1 cellular context compared by ENCODE assay signal in genomic region chr2:36858551-36859365, GRCh38.
TF ChIP-seq lines count a peak whose summit lies in the region.

No MANE protein-coding gene starts in this region.

TF ChIP-seq in GM12878, 131 proteins besides CTCF, POLR2A, EP300 and RAD21 (continued from another document and continues in another):
- TF ChIP-seq POU2F2 (IDR thresholded peaks at IDR 0.05; ENCODE audit: borderline replicate concordance, low read depth, low read length): no peak
- no peak for TF ChIP-seq NRF1 (conservative IDR thresholded peaks at IDR 0.05; ENCODE audit: low read depth, low read length)
- TF ChIP-seq DPF2 (IDR thresholded peaks at IDR 0.05): peak; percentile 99
- TF ChIP-seq ZNF384 (IDR thresholded peaks at IDR 0.05; ENCODE audit: borderline replicate concordance, low read depth, low read length): no peak
- TF ChIP-seq SPI1 (IDR thresholded peaks at IDR 0.05; ENCODE audit: borderline replicate concordance, insufficient read depth, low read depth, low read length): peak; percentile 40; the same call in 1 of the 2 replicates
- TF ChIP-seq, protein P1, sequence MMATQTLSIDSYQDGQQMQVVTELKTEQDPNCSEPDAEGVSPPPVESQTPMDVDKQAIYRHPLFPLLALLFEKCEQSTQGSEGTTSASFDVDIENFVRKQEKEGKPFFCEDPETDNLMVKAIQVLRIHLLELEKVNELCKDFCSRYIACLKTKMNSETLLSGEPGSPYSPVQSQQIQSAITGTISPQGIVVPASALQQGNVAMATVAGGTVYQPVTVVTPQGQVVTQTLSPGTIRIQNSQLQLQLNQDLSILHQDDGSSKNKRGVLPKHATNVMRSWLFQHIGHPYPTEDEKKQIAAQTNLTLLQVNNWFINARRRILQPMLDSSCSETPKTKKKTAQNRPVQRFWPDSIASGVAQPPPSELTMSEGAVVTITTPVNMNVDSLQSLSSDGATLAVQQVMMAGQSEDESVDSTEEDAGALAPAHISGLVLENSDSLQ (IDR thresholded peaks at IDR 0.05): peak; percentile 91
- TF ChIP-seq MYC (IDR thresholded peaks at IDR 0.05; ENCODE audit: insufficient read depth, insufficient read length, insufficient replicate concordance, low read length, severe bottlenecking): no peak
- TF ChIP-seq SRF (IDR thresholded peaks at IDR 0.05; ENCODE audit: low read depth in 2 of 2, low read length in 2 of 2): no peak
- no peak for TF ChIP-seq CREB1 (IDR thresholded peaks at IDR 0.05; ENCODE audit: low read depth)
- TF ChIP-seq, protein P2, sequence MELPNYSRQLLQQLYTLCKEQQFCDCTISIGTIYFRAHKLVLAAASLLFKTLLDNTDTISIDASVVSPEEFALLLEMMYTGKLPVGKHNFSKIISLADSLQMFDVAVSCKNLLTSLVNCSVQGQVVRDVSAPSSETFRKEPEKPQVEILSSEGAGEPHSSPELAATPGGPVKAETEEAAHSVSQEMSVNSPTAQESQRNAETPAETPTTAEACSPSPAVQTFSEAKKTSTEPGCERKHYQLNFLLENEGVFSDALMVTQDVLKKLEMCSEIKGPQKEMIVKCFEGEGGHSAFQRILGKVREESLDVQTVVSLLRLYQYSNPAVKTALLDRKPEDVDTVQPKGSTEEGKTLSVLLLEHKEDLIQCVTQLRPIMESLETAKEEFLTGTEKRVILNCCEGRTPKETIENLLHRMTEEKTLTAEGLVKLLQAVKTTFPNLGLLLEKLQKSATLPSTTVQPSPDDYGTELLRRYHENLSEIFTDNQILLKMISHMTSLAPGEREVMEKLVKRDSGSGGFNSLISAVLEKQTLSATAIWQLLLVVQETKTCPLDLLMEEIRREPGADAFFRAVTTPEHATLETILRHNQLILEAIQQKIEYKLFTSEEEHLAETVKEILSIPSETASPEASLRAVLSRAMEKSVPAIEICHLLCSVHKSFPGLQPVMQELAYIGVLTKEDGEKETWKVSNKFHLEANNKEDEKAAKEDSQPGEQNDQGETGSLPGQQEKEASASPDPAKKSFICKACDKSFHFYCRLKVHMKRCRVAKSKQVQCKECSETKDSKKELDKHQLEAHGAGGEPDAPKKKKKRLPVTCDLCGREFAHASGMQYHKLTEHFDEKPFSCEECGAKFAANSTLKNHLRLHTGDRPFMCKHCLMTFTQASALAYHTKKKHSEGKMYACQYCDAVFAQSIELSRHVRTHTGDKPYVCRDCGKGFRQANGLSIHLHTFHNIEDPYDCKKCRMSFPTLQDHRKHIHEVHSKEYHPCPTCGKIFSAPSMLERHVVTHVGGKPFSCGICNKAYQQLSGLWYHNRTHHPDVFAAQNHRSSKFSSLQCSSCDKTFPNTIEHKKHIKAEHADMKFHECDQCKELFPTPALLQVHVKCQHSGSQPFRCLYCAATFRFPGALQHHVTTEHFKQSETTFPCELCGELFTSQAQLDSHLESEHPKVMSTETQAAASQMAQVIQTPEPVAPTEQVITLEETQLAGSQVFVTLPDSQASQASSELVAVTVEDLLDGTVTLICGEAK (IDR thresholded peaks at IDR 0.05; ENCODE audit: borderline replicate concordance): no peak
- TF ChIP-seq MTA2 (IDR thresholded peaks at IDR 0.05; ENCODE audit: low read depth): peak; percentile 73
- peak; percentile 76 for TF ChIP-seq TCF7 (IDR thresholded peaks at IDR 0.05; ENCODE audit: borderline replicate concordance)
- no peak for TF ChIP-seq ESRRA (IDR thresholded peaks at IDR 0.05; ENCODE audit: low read length)
- TF ChIP-seq, protein P3, sequence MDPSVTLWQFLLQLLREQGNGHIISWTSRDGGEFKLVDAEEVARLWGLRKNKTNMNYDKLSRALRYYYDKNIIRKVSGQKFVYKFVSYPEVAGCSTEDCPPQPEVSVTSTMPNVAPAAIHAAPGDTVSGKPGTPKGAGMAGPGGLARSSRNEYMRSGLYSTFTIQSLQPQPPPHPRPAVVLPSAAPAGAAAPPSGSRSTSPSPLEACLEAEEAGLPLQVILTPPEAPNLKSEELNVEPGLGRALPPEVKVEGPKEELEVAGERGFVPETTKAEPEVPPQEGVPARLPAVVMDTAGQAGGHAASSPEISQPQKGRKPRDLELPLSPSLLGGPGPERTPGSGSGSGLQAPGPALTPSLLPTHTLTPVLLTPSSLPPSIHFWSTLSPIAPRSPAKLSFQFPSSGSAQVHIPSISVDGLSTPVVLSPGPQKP (IDR thresholded peaks at IDR 0.05; ENCODE audit: low read depth, low read length): no peak
- no peak for TF ChIP-seq KDM1A (IDR thresholded peaks at IDR 0.05; ENCODE audit: borderline replicate concordance)
- TF ChIP-seq BRCA1 (IDR thresholded peaks at IDR 0.05; ENCODE audit: low read depth, low read length): no peak
- TF ChIP-seq RUNX3 (IDR thresholded peaks at IDR 0.05; ENCODE audit: low read length): peak; percentile 78
- no peak for TF ChIP-seq HCFC1 (IDR thresholded peaks at IDR 0.05; ENCODE audit: low read length)
- TF ChIP-seq FOXM1 (IDR thresholded peaks at IDR 0.05; ENCODE audit: low read depth, low read length): 0 out of 2 replicates have a peak, but pooled peaks have one; percentile 21
- peak; percentile 67 for TF ChIP-seq NBN (IDR thresholded peaks at IDR 0.05)
- TF ChIP-seq TAF1 (IDR thresholded peaks at IDR 0.05; ENCODE audit: borderline replicate concordance, low read depth, low read length): no peak
- no peak for TF ChIP-seq FOS (IDR thresholded peaks at IDR 0.05; ENCODE audit: borderline replicate concordance, extremely low read depth, insufficient read length)
- TF ChIP-seq NFYA (IDR thresholded peaks at IDR 0.05; ENCODE audit: borderline replicate concordance, low read depth, low read length): no peak
- peak; percentile 68; the same call in 1 of the 2 replicates for TF ChIP-seq GATAD2B (conservative IDR thresholded peaks at IDR 0.05; ENCODE audit: low read depth)
- no peak for TF ChIP-seq HDGF (IDR thresholded peaks at IDR 0.05)
- peak; percentile 25; the same call in 1 of the 2 replicates for TF ChIP-seq NFIC (IDR thresholded peaks at IDR 0.05; ENCODE audit: low read depth, low read length)
- TF ChIP-seq SMARCA5 (IDR thresholded peaks at IDR 0.05): no peak
- peak in 1 of 2 experiments; percentile 44; a peak in 1 of 4 replicates for TF ChIP-seq ETV6 (conservative IDR thresholded peaks at IDR 0.05 in 1 of 2, IDR thresholded peaks at IDR 0.05 in 1 of 2; ENCODE audit: borderline replicate concordance in 1 of 2, low read depth in 1 of 2)
- no peak for TF ChIP-seq SIX5 (IDR thresholded peaks at IDR 0.05; ENCODE audit: low read depth, low read length, severe bottlenecking)
- TF ChIP-seq IKZF2 (IDR thresholded peaks at IDR 0.05): peak; percentile 78 to 82
- no peak for TF ChIP-seq POLR2AphosphoS2 (IDR thresholded peaks at IDR 0.05; ENCODE audit: low read depth, low read length)
- no peak for TF ChIP-seq STAT3 (IDR thresholded peaks at IDR 0.05; ENCODE audit: low read depth, low read length)
- no peak for TF ChIP-seq NFXL1 (IDR thresholded peaks at IDR 0.05; ENCODE audit: borderline replicate concordance)
- peak; percentile 79 for TF ChIP-seq JUNB (IDR thresholded peaks at IDR 0.05)
- no peak for TF ChIP-seq ZNF592 (IDR thresholded peaks at IDR 0.05)
- no peak for TF ChIP-seq USF2 (IDR thresholded peaks at IDR 0.05; ENCODE audit: borderline replicate concordance, low read depth, low read length)
- TF ChIP-seq CBX3 (IDR thresholded peaks at IDR 0.05; ENCODE audit: borderline replicate concordance, low read depth): no peak
- TF ChIP-seq, protein P4, sequence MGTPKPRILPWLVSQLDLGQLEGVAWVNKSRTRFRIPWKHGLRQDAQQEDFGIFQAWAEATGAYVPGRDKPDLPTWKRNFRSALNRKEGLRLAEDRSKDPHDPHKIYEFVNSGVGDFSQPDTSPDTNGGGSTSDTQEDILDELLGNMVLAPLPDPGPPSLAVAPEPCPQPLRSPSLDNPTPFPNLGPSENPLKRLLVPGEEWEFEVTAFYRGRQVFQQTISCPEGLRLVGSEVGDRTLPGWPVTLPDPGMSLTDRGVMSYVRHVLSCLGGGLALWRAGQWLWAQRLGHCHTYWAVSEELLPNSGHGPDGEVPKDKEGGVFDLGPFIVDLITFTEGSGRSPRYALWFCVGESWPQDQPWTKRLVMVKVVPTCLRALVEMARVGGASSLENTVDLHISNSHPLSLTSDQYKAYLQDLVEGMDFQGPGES (IDR thresholded peaks at IDR 0.05): no peak
- peak; percentile 29; the same call in 1 of the 2 replicates for TF ChIP-seq ATF7 (IDR thresholded peaks at IDR 0.05; ENCODE audit: low read depth)
- no peak for TF ChIP-seq PAX8 (IDR thresholded peaks at IDR 0.05)
- TF ChIP-seq, protein P5, sequence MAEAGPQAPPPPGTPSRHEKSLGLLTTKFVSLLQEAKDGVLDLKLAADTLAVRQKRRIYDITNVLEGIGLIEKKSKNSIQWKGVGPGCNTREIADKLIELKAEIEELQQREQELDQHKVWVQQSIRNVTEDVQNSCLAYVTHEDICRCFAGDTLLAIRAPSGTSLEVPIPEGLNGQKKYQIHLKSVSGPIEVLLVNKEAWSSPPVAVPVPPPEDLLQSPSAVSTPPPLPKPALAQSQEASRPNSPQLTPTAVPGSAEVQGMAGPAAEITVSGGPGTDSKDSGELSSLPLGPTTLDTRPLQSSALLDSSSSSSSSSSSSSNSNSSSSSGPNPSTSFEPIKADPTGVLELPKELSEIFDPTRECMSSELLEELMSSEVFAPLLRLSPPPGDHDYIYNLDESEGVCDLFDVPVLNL (IDR thresholded peaks at IDR 0.05; ENCODE audit: low read depth, low read length): no peak
- TF ChIP-seq, protein P6, sequence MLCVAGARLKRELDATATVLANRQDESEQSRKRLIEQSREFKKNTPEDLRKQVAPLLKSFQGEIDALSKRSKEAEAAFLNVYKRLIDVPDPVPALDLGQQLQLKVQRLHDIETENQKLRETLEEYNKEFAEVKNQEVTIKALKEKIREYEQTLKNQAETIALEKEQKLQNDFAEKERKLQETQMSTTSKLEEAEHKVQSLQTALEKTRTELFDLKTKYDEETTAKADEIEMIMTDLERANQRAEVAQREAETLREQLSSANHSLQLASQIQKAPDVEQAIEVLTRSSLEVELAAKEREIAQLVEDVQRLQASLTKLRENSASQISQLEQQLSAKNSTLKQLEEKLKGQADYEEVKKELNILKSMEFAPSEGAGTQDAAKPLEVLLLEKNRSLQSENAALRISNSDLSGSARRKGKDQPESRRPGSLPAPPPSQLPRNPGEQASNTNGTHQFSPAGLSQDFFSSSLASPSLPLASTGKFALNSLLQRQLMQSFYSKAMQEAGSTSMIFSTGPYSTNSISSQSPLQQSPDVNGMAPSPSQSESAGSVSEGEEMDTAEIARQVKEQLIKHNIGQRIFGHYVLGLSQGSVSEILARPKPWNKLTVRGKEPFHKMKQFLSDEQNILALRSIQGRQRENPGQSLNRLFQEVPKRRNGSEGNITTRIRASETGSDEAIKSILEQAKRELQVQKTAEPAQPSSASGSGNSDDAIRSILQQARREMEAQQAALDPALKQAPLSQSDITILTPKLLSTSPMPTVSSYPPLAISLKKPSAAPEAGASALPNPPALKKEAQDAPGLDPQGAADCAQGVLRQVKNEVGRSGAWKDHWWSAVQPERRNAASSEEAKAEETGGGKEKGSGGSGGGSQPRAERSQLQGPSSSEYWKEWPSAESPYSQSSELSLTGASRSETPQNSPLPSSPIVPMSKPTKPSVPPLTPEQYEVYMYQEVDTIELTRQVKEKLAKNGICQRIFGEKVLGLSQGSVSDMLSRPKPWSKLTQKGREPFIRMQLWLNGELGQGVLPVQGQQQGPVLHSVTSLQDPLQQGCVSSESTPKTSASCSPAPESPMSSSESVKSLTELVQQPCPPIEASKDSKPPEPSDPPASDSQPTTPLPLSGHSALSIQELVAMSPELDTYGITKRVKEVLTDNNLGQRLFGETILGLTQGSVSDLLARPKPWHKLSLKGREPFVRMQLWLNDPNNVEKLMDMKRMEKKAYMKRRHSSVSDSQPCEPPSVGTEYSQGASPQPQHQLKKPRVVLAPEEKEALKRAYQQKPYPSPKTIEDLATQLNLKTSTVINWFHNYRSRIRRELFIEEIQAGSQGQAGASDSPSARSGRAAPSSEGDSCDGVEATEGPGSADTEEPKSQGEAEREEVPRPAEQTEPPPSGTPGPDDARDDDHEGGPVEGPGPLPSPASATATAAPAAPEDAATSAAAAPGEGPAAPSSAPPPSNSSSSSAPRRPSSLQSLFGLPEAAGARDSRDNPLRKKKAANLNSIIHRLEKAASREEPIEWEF (IDR thresholded peaks at IDR 0.05; ENCODE audit: insufficient replicate concordance, low read depth, low read length): no peak
- TF ChIP-seq SUZ12 (IDR thresholded peaks at IDR 0.05; ENCODE audit: unreplicated experiment): no peak
